Comparison of ENCODE assay signal across 35 cellular contexts in the genomic region with DNA sequence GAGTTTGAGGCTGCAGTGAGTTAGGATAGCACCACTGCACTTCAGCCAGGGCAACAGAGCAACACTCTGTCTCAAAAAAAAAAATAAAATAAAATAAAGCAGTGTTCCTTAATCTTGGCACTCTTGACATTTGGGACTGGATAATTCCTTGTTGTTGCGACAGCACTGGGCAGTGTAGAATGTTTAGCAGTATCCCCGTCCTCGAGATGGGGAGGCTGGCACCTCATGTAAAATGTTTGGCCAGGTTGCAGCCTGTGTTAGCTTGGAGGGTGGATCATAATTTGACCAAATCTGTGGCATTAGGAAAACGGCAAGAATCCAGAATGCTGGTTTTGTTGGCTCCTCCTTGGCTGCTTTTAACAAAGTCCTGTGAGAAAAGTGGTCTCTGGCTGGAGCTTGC.
"Had no signal": no experiment of that assay in that cellular context is flagged by ENCODE, and none has a peak within 500 bp of the region (broad histone marks: within the 10 kb centered on the region; RNA-seq: fewer than 3 reads in every experiment).

No MANE protein-coding gene starts in this region.

- H3K27me3 ChIP-seq: MG63 had no signal

- H3K27ac ChIP-seq: KMS-11 had no signal

- H3K36me3 ChIP-seq: MG63 had no signal

- H3K9me3 ChIP-seq: MG63 had no signal

- H3K4me3 ChIP-seq: MG63 had no signal

- DNase-seq: Karpas-422, Kasumi-1, KG1, MG63, MM.1S, MV-4-11, NCI-H1048, NCI-H1092, NCI-H1092 treated with DMSO at 0.1 percent for 48 hours, NCI-H1105, NCI-H1105 treated with DMSO at 0.1 percent for 48 hours, NCI-H1417, NCI-H1417 treated with DMSO at 0.1 percent for 48 hours, NCI-H1436, NCI-H1436 treated with DMSO at 0.1 percent for 48 hours, NCI-H146, NCI-H1694, NCI-H1694 treated with DMSO at 0.1 percent for 48 hours, NCI-H187, NCI-H187 treated with DMSO at 0.1 percent for 48 hours, NCI-H1930, NCI-H2029, NCI-H2029 treated with DMSO at 0.1 percent for 48 hours, NCI-H2081, NCI-H2081 treated with DMSO at 0.1 percent for 48 hours, NCI-H2107, NCI-H2171, NCI-H2171 treated with DMSO at 0.1 percent for 48 hours, NCI-H2227 treated with DMSO at 0.1 percent for 48 hours, NCI-H226, NCI-H345, NCI-H446, NCI-H446 treated with DMSO at 0.1 percent for 48 hours, NCI-H510A had no signal
